ENCODE assay signal across 10 cellular contexts in the genomic region with DNA sequence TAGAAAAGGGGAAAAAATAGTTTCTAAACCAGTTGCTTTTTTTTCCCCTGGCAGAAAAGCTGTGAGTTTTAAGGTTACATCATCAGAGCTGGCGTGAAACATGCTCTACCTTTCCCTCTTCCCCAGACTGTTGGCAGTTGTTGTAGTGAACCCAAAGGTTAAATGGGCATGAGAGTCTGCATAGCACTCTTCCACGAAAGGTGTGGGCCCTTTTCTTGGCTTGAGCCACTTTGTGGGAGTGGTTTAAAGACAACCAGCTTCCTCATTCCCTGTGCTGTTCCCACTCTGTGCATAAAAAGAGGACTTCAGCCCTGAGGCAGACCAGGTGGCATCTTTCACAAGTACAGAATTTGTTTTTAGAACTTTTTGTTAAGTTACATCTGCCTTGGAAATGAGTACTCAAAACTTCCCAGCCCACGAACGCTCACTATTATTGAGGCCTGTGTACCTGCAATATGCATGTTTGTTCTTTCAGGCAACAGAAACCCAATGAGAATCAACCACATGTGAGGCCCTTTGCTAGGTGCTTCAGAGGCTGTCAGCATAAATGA.
A peak's percentile ranks its signal among the peaks of the same experiment; 100 is the strongest.
DNase-seq lines count a peak whose midpoint lies in the region; ATAC-seq and TF ChIP-seq lines count a peak whose summit lies in the region.
"Had no signal": no experiment of that assay in that cellular context is flagged by ENCODE, and none has a peak within 500 bp of the region (broad histone marks: within the 10 kb centered on the region; RNA-seq: fewer than 3 reads in every experiment).

No MANE protein-coding gene starts in this region.

- TF ChIP-seq CTCF in testis (IDR thresholded peaks at IDR 0.05), result no peak

- WGBS in testis, 2 donors, result 58 to 66% methylated on average over 4 of the region's 4 CpGs

- H3K4me3 ChIP-seq in testis, result no peak overlapping the region
- H3K4me3 ChIP-seq: MG63 had no signal

- intact Hi-C loops in left cardiac atrium (cut with DNase I) (no loop called here), testis (cut with DNase I; ENCODE audit: low total_unique reads) (no loop called here)

- H3K27me3 ChIP-seq in testis, result no peaks in the 10 kb centered on the region
- H3K27me3 ChIP-seq: MG63 had no signal

- DNase-seq in activated CD4-positive, alpha-beta T cell treated with anti-CD3 and anti-CD28 coated beads, Interleukin-2, amount 50 U/mL, for 48 hours, result peak; percentile 5 to 7
- no peak for DNase-seq in activated CD4-positive, alpha-beta T cell treated with anti-CD3 and anti-CD28 coated beads for 4 hours
- DNase-seq in SKM-1 treated with dmso at 0.1 percent for 144 hours (lab: John Stamatoyannopoulos, UW; ENCODE audit: unreplicated experiment) (peak; percentile 40), left cardiac atrium (peak; percentile 24), testis (peak; percentile 23), DMS53 treated with DMSO at 0.1 percent for 48 hours (lab: John Stamatoyannopoulos, UW; ENCODE audit: unreplicated experiment) (no peak), NCI-H526 treated with DMSO at 0.1 percent for 48 hours (lab: John Stamatoyannopoulos, UW) (no peak), NCI-H146 (lab: John Stamatoyannopoulos, UW) (no peak)
- DNase-seq: MG63, trophoblast cell had no signal

- H3K9me3 ChIP-seq in testis, result no peaks in the 10 kb centered on the region
- H3K9me3 ChIP-seq: MG63 had no signal

- TF ChIP-seq POLR2A in testis (IDR thresholded peaks at IDR 0.05), result no peak

- no peaks in the 10 kb centered on the region for H3K36me3 ChIP-seq in testis (ENCODE audit: low read depth, missing control alignments)
- H3K36me3 ChIP-seq: MG63 had no signal

- no peaks in the 10 kb centered on the region for H3K4me1 ChIP-seq in testis

- peak overlapping the region in 1 of 2 donors; percentile 45 for H3K27ac ChIP-seq in testis

- peak; percentile 74 to 94 for ATAC-seq in left cardiac atrium

Comparison
In these comparisons a context has a peak if more than half of its experiments do, and no peak if none do; other contexts are left out.
1. DNase-seq: peak in activated CD4-positive, alpha-beta T cell treated with anti-CD3 and anti-CD28 coated beads, Interleukin-2, amount 50 U/mL, for 48 hours (2 of 2), SKM-1 treated with dmso at 0.1 percent for 144 hours (single experiment), left cardiac atrium (single experiment) and testis (single experiment); none in activated CD4-positive, alpha-beta T cell treated with anti-CD3 and anti-CD28 coated beads for 4 hours (0 of 2), DMS53 treated with DMSO at 0.1 percent for 48 hours (single experiment), NCI-H526 treated with DMSO at 0.1 percent for 48 hours (single experiment) and NCI-H146 (single experiment).